In genomic region chr5:134370871-134371833, GRCh38 we compare ENCODE assay signal across 8 cellular contexts. TPM values are rescaled to one million over a fixed set of nuclear protein-coding genes. Genes with fewer than 3 reads are reported as not detected.
A peak's percentile ranks its signal among the peaks of the same experiment; 100 is the strongest.
DNase-seq lines count a peak whose midpoint lies in the region; ATAC-seq and TF ChIP-seq lines count a peak whose summit lies in the region.

TSS of gene UBE2B (plus strand) at chr5:134371569. CDS start at chr5:134371596, 27 bp downstream.

- TF ChIP-seq CTCF in GM13977 (IDR thresholded peaks at IDR 0.05; ENCODE audit: extremely low read depth, insufficient read depth, missing control alignments) (no peak), heart right ventricle (IDR thresholded peaks at IDR 0.05) (no peak), upper lobe of left lung (IDR thresholded peaks at IDR 0.05) (peak in 1 of 6 experiments; percentile 19)

- peak within 1 kb of the TSS; percentile 100 for H3K27ac Mint-ChIP-seq in T-helper 1 cell treated with Interleukin-12 subunit alpha and Interleukin-12 subunit beta and Interleukin-4 antibody, amounts not matched to agents 30 μg/mL and 1 μg/mL, for 36 hours

- H3K36me3 Mint-ChIP-seq in T-helper 1 cell treated with Interleukin-12 subunit alpha and Interleukin-12 subunit beta and Interleukin-4 antibody, amounts not matched to agents 30 μg/mL and 1 μg/mL, for 36 hours (ENCODE audit: low read depth), result peaks cover 32% of the 10 kb centered on the region

- H3K36me3 ChIP-seq in heart right ventricle, result peaks cover 0 to 23% (median 0%) of the 10 kb centered on the region in 9 donors
- H3K36me3 ChIP-seq in upper lobe of left lung, result peaks cover 0 to 4% (median 2%) of the 10 kb centered on the region in 4 donors

- TF ChIP-seq EP300 in upper lobe of left lung (IDR thresholded peaks at IDR 0.05), result peak in 3 of 4 donors; percentile 44 to 90 (median 47)

- intact Hi-C loops in heart right ventricle (cut with DNase I), result loop anchor here in 7 of 10 donors (1.0 to 5.0 kb wide), 8 partner anchors 41 to 216 kb away; partner anchors contain the start of genes JADE2 (in 6 of the 7) and CDKN2AIPNL (in 2 of the 7)
- intact Hi-C loops in posterior cingulate gyrus (cut with DNase I), result loop anchor here (1.0 to 10.0 kb wide), 6 partner anchors 40 to 214 kb away; partner anchors contain the start of genes CDKN2AIPNL and PPP2CA

- H3K9me3 ChIP-seq in heart right ventricle (no peaks in the 10 kb centered on the region), upper lobe of left lung (no peaks in the 10 kb centered on the region)

- in situ Hi-C loops in GM13977 (cut with MboI; ENCODE audit: low pct_unique_long_range_greater_than_20kb, low sequenced_read_pairs, unreplicated experiment), result no loop called here

- WGBS in heart right ventricle, 2 donors, result 0% methylated on average over 74 of the region's 74 CpGs
- WGBS in upper lobe of left lung, 2 donors, result 0% methylated on average over 33 to 41 of the region's 74 CpGs

- H3K27me3 ChIP-seq in heart right ventricle (no peaks in the 10 kb centered on the region), upper lobe of left lung (no peaks in the 10 kb centered on the region)

- H3K27ac ChIP-seq in heart right ventricle (peak within 1 kb of the TSS; percentile 90 to 100 (median 98)), upper lobe of left lung (peak within 1 kb of the TSS; percentile 94 to 100 (median 99))

- peak in 3 of 4 donors; percentile 40 to 82 (median 60) for TF ChIP-seq POLR2A in upper lobe of left lung (IDR thresholded peaks at IDR 0.05)

- DNase-seq in GM13977 (ENCODE audit: low spot score), result peak; percentile 94
- peak; percentile 96 for DNase-seq in NCI-H1694 (lab: John Stamatoyannopoulos, UW)
- DNase-seq in amniotic stem cell (lab: John Stamatoyannopoulos, UW), result peak; percentile 99
- DNase-seq in heart right ventricle, result peak; percentile 95 to 99
- peak; percentile 96 to 99 (median 98) for DNase-seq in posterior cingulate gyrus
- peak; percentile 98 to 100 for DNase-seq in upper lobe of left lung

- peaks cover 3% of the 10 kb centered on the region for H3K27me3 Mint-ChIP-seq in T-helper 1 cell treated with Interleukin-12 subunit alpha and Interleukin-12 subunit beta and Interleukin-4 antibody, amounts not matched to agents 30 μg/mL and 1 μg/mL, for 36 hours (ENCODE audit: low read depth)

- peak within 1 kb of the TSS; percentile 64 to 97 (median 84) for H3K4me3 ChIP-seq in heart right ventricle
- H3K4me3 ChIP-seq in upper lobe of left lung, result peak within 1 kb of the TSS; percentile 70 to 92 (median 83)

- peaks cover 44% of the 10 kb centered on the region for H3K4me1 Mint-ChIP-seq in T-helper 1 cell treated with Interleukin-12 subunit alpha and Interleukin-12 subunit beta and Interleukin-4 antibody, amounts not matched to agents 30 μg/mL and 1 μg/mL, for 36 hours (ENCODE audit: low read depth)

- ATAC-seq in HG02884 (IDR thresholded peaks at IDR 0.05; ENCODE audit: unreplicated experiment) (peak; percentile 71), heart right ventricle (peak; percentile 91 to 97 (median 95)), upper lobe of left lung (ENCODE audit: low FRiP score in 2 of 2) (peak; percentile 96)

- peaks cover 0 to 64% (median 51%) of the 10 kb centered on the region in 9 donors for H3K4me1 ChIP-seq in heart right ventricle
- H3K4me1 ChIP-seq in upper lobe of left lung, result peaks cover 13 to 41% (median 28%) of the 10 kb centered on the region in 4 donors

- peak within 1 kb of the TSS; percentile 96 for H3K4me3 Mint-ChIP-seq in T-helper 1 cell treated with Interleukin-12 subunit alpha and Interleukin-12 subunit beta and Interleukin-4 antibody, amounts not matched to agents 30 μg/mL and 1 μg/mL, for 36 hours

- H3K9me3 Mint-ChIP-seq in T-helper 1 cell treated with Interleukin-12 subunit alpha and Interleukin-12 subunit beta and Interleukin-4 antibody, amounts not matched to agents 30 μg/mL and 1 μg/mL, for 36 hours, result peaks cover 8% of the 10 kb centered on the region

RNA-seq across cellular contexts. Expression of gene UBE2B, which starts in this region (rescaled TPM):
- total RNA-seq in heart right ventricle (100 to 1,000 TPM; 195 to 260 (median 227) TPM), upper lobe of left lung (100 to 1,000 TPM in 1 of 6 donors, 10 to 100 TPM in 5; 34.6 to 146 (median 70.7) TPM)
- polyA plus RNA-seq in heart right ventricle, result 100 to 1,000 TPM in 1 of 2 donors, 10 to 100 TPM in 1; 98.9 to 181 TPM

Comparison
In these comparisons a context has a peak if more than half of its experiments do, and no peak if none do; other contexts are left out.
1. Peak in every context shown above with its lines: DNase-seq, ATAC-seq, H3K4me3 ChIP-seq and H3K27ac ChIP-seq.